In genomic region chr16:84096447-84097005, GRCh38 we compare ENCODE assay signal across 1 cellular context.
TF ChIP-seq lines count a peak whose summit lies in the region.

No MANE protein-coding gene starts in this region.

TF ChIP-seq in HepG2, 621 proteins besides CTCF, POLR2A, EP300 and RAD21 (continued from another document and continues in another):
- TF ChIP-seq ZNF646 (CRISPR knock-in tag; IDR thresholded peaks at IDR 0.05) (0 out of 2 replicates have a peak, but pooled peaks have one; percentile 23), FOSL2 (CRISPR knock-in tag; IDR thresholded peaks at IDR 0.05) (peak; percentile 74), SNAPC5 (CRISPR knock-in tag; IDR thresholded peaks at IDR 0.05; ENCODE audit: borderline replicate concordance) (no peak), NR3C1 (CRISPR knock-in tag; IDR thresholded peaks at IDR 0.05) (no peak), ZNF644 (CRISPR knock-in tag; IDR thresholded peaks at IDR 0.05; ENCODE audit: low read depth) (no peak), ZNF414 (CRISPR knock-in tag; IDR thresholded peaks at IDR 0.05) (no peak), ZNF589 (CRISPR knock-in tag; conservative IDR thresholded peaks at IDR 0.05) (0 out of 2 replicates have a peak, but pooled peaks have one; percentile 26), SP1 (IDR thresholded peaks at IDR 0.05) (no peak), SP1 (CRISPR knock-in tag; IDR thresholded peaks at IDR 0.05) (peak; percentile 56), MTA1 (CRISPR knock-in tag; IDR thresholded peaks at IDR 0.05; ENCODE audit: borderline replicate concordance) (no peak), HIC2 (CRISPR knock-in tag; IDR thresholded peaks at IDR 0.05; ENCODE audit: low read depth) (no peak), ZNF704 (CRISPR knock-in tag; IDR thresholded peaks at IDR 0.05; ENCODE audit: borderline replicate concordance) (no peak), TERF1 (CRISPR knock-in tag; IDR thresholded peaks at IDR 0.05) (no peak), ZNF432 (CRISPR knock-in tag; IDR thresholded peaks at IDR 0.05; ENCODE audit: borderline replicate concordance) (no peak), THAP8 (CRISPR knock-in tag; IDR thresholded peaks at IDR 0.05; ENCODE audit: borderline replicate concordance) (no peak), GMEB1 (CRISPR knock-in tag; IDR thresholded peaks at IDR 0.05; ENCODE audit: borderline replicate concordance) (no peak), ZNF180 (CRISPR knock-in tag; IDR thresholded peaks at IDR 0.05; ENCODE audit: borderline replicate concordance, low read depth) (no peak), CEBPG (CRISPR knock-in tag; IDR thresholded peaks at IDR 0.05) (peak; percentile 20; the same call in 1 of the 2 replicates), ZMAT3 (CRISPR knock-in tag; conservative IDR thresholded peaks at IDR 0.05) (no peak), ZNF777 (CRISPR knock-in tag; IDR thresholded peaks at IDR 0.05) (no peak), SYNCRIP (IDR thresholded peaks at IDR 0.05; ENCODE audit: insufficient read depth, low read depth, low read length) (no peak), DZIP1 (CRISPR knock-in tag; IDR thresholded peaks at IDR 0.05) (no peak), JUN (CRISPR knock-in tag; IDR thresholded peaks at IDR 0.05) (no peak), TFE3 (CRISPR knock-in tag; IDR thresholded peaks at IDR 0.05) (peak; percentile 71), SOX6 (IDR thresholded peaks at IDR 0.05) (no peak), SOX6 (CRISPR knock-in tag; IDR thresholded peaks at IDR 0.05) (peak; percentile 92), ZNF619 (CRISPR knock-in tag; IDR thresholded peaks at IDR 0.05) (no peak), NONO (IDR thresholded peaks at IDR 0.05) (no peak), NONO (CRISPR knock-in tag; conservative IDR thresholded peaks at IDR 0.05) (no peak), ZNF160 (CRISPR knock-in tag; IDR thresholded peaks at IDR 0.05) (no peak), ZNF10 (CRISPR knock-in tag; IDR thresholded peaks at IDR 0.05; ENCODE audit: borderline replicate concordance, low read depth) (no peak), POLR2AphosphoS5 (IDR thresholded peaks at IDR 0.05; ENCODE audit: low read depth, low read length) (no peak), BRCA1 (CRISPR knock-in tag; IDR thresholded peaks at IDR 0.05) (no peak), ZNF710 (CRISPR knock-in tag; IDR thresholded peaks at IDR 0.05; ENCODE audit: borderline replicate concordance) (no peak), ZNF800 (CRISPR knock-in tag; IDR thresholded peaks at IDR 0.05) (no peak), DNMT3B (CRISPR knock-in tag; conservative IDR thresholded peaks at IDR 0.05) (no peak)
